Comparison of ENCODE assay signal across 16 cellular contexts in genomic region chr5:89211836-89212235, GRCh38.
DNase-seq lines count a peak whose midpoint lies in the region; ATAC-seq, FAIRE-seq and TF ChIP-seq lines count a peak whose summit lies in the region.
"Had no signal": no experiment of that assay in that cellular context is flagged by ENCODE, and none has a peak within 500 bp of the region (broad histone marks: within the 10 kb centered on the region; RNA-seq: fewer than 3 reads in every experiment).

No MANE protein-coding gene starts in this region.

- H3K4me3 ChIP-seq in suprapubic skin = no peak overlapping the region
- H3K4me3 ChIP-seq: ovary, vagina had no signal

- H3K4me1 ChIP-seq in suprapubic skin = peaks cover 4% of the 10 kb centered on the region
- H3K4me1 ChIP-seq: vagina had no signal

- H3K9me3 ChIP-seq in suprapubic skin = no peaks in the 10 kb centered on the region
- H3K9me3 ChIP-seq: ovary, vagina had no signal

- H3K27me3 ChIP-seq in suprapubic skin = no peaks in the 10 kb centered on the region
- H3K27me3 ChIP-seq: ovary, vagina had no signal

- no peak for TF ChIP-seq EP300 in suprapubic skin (IDR thresholded peaks at IDR 0.05)

- no peak overlapping the region for H3K27ac ChIP-seq in suprapubic skin
- H3K27ac ChIP-seq: ovary, vagina had no signal

- no peak for TF ChIP-seq CTCF in suprapubic skin (IDR thresholded peaks at IDR 0.05)

- no peak for TF ChIP-seq POLR2A in suprapubic skin (IDR thresholded peaks at IDR 0.05)

- ATAC-seq in HG02798 (IDR thresholded peaks at IDR 0.05; ENCODE audit: poor library complexity, unreplicated experiment) = no peak
- no peak for ATAC-seq in GM21717 (IDR thresholded peaks at IDR 0.05; ENCODE audit: unreplicated experiment)
- ATAC-seq: HCT116 had no signal

- 23% methylated on average over 2 of the region's 2 CpGs for WGBS in suprapubic skin

- FAIRE-seq in HTR-8/SVneo (lab: Jason Lieb, UNC) = no peak

- no peaks in the 10 kb centered on the region for H3K36me3 ChIP-seq in suprapubic skin
- H3K36me3 ChIP-seq: ovary, vagina had no signal

- DNase-seq in AG20443 (ENCODE audit: low spot score) = peak; percentile 72
- peak; percentile 12 for DNase-seq in RKO (ENCODE audit: low spot score)
- DNase-seq in epidermal melanocyte (ENCODE audit: insufficient read length, low spot score) = peak; percentile 28
- DNase-seq in non-pigmented ciliary epithelial cell (ENCODE audit: low read depth) = peak; percentile 82
- no peak for DNase-seq in HTR-8/SVneo (ENCODE audit: insufficient read length, low spot score)
- no peak for DNase-seq in suprapubic skin (ENCODE audit: low spot score in 2 of 2)
- DNase-seq: activated CD8-positive, alpha-beta memory T cell treated with anti-CD3 and anti-CD28 coated beads, Interleukin-2, amount 50 U/mL, for 4 hours; C1 segment of cervical spinal cord; NCI-H146; NCI-H748 treated with DMSO at 0.1 percent for 48 hours; ovary; SIG-M5 had no signal

Comparison
In these comparisons a context has a peak if more than half of its experiments do, and no peak if none do; other contexts are left out.
1. DNase-seq: peak in AG20443 (single experiment), RKO (single experiment), epidermal melanocyte (single experiment) and non-pigmented ciliary epithelial cell (single experiment); none in HTR-8/SVneo (single experiment) and suprapubic skin (0 of 2).